Comparison of ENCODE assay signal across 17 cellular contexts in genomic region chr5:74063346-74063745, GRCh38.
DNase-seq lines count a peak whose midpoint lies in the region; ATAC-seq and TF ChIP-seq lines count a peak whose summit lies in the region.
"Had no signal": no experiment of that assay in that cellular context is flagged by ENCODE, and none has a peak within 500 bp of the region (broad histone marks: within the 10 kb centered on the region; RNA-seq: fewer than 3 reads in every experiment).

No MANE protein-coding gene starts in this region.

- H3K4me1 Mint-ChIP-seq in HFFc6 (ENCODE audit: low read depth): peaks cover 25% of the 10 kb centered on the region

- H3K9me2 ChIP-seq in hepatocyte (replicated peaks; ENCODE audit: insufficient read depth): no peaks in the 10 kb centered on the region

- H3K27ac ChIP-seq in SJCRH30 (peak overlapping the region; percentile 63), hepatocyte (peak overlapping the region; percentile 33)
- H3K27ac ChIP-seq: BLaER1 treated with 17β-estradiol and CSF1 and Interleukin-3, amounts not matched to agents 10 nM and 100 nM had no signal

- no peaks in the 10 kb centered on the region for H4K20me1 ChIP-seq in hepatocyte (ENCODE audit: insufficient read depth, poor library complexity, severe bottlenecking)
- H4K20me1 ChIP-seq: BLaER1 treated with 17β-estradiol and CSF1 and Interleukin-3, amounts not matched to agents 10 nM and 100 nM had no signal

- ATAC-seq in GM19395 (IDR thresholded peaks at IDR 0.05; ENCODE audit: unreplicated experiment): no peak
- ATAC-seq: HepG2, SK-N-SH treated with all-trans-retinoic acid at 6 μM for 48 hours had no signal

- H3K79me2 ChIP-seq in hepatocyte: no peaks in the 10 kb centered on the region

- no peak overlapping the region for H3K4me2 ChIP-seq in hepatocyte
- H3K4me2 ChIP-seq: BLaER1 treated with 17β-estradiol and CSF1 and Interleukin-3, amounts not matched to agents 10 nM and 100 nM had no signal

- H3K36me3 ChIP-seq in SJCRH30: no peaks in the 10 kb centered on the region
- H3K36me3 ChIP-seq in hepatocyte (replicated peaks; ENCODE audit: insufficient read depth, low read depth): no peaks in the 10 kb centered on the region
- H3K36me3 ChIP-seq: BLaER1 treated with 17β-estradiol and CSF1 and Interleukin-3, amounts not matched to agents 10 nM and 100 nM had no signal

- H3K9me3 Mint-ChIP-seq in HFFc6: no peaks in the 10 kb centered on the region

- no peak for TF ChIP-seq CTCF in HFFc6 (IDR thresholded peaks at IDR 0.05)
- no peak for TF ChIP-seq CTCF in hepatocyte (IDR thresholded peaks at IDR 0.05; ENCODE audit: poor library complexity)

- H3K4me3 ChIP-seq in SJCRH30 (no peak overlapping the region), hepatocyte (no peak overlapping the region)
- H3K4me3 ChIP-seq: BLaER1 treated with 17β-estradiol and CSF1 and Interleukin-3, amounts not matched to agents 10 nM and 100 nM had no signal

- no peaks in the 10 kb centered on the region for H3K27me3 ChIP-seq in SJCRH30
- H3K27me3 ChIP-seq in hepatocyte: no peaks in the 10 kb centered on the region
- H3K27me3 ChIP-seq: BLaER1 treated with 17β-estradiol and CSF1 and Interleukin-3, amounts not matched to agents 10 nM and 100 nM had no signal

- H3K4me3 Mint-ChIP-seq in HFFc6: peak overlapping the region; percentile 24; the same call in 1 of the 2 replicates

- H3K9me3 ChIP-seq in SJCRH30 (replicated peaks) (no peaks in the 10 kb centered on the region), hepatocyte (ENCODE audit: low read depth) (no peaks in the 10 kb centered on the region)
- H3K9me3 ChIP-seq: BLaER1 treated with 17β-estradiol and CSF1 and Interleukin-3, amounts not matched to agents 10 nM and 100 nM had no signal

- H3K36me3 Mint-ChIP-seq in HFFc6 (ENCODE audit: low read depth): no peaks in the 10 kb centered on the region

- peaks cover 4% of the 10 kb centered on the region for H3K27me3 Mint-ChIP-seq in HFFc6 (ENCODE audit: insufficient read depth)

- H3K27ac Mint-ChIP-seq in HFFc6: no peak overlapping the region

- no peak overlapping the region for H2AFZ ChIP-seq in hepatocyte

- H3K4me1 ChIP-seq in SJCRH30 (peaks cover 41% of the 10 kb centered on the region), hepatocyte (ENCODE audit: insufficient read depth) (peaks cover 16% of the 10 kb centered on the region)
- H3K4me1 ChIP-seq: BLaER1 treated with 17β-estradiol and CSF1 and Interleukin-3, amounts not matched to agents 10 nM and 100 nM had no signal

- WGBS in hepatocyte (ENCODE audit: low lambda C conversion rate, missing lambda C conversion rate): 70% methylated on average over 4 of the region's 4 CpGs

- DNase-seq in HFFc6 (no peak), SJCRH30 (no peak), hepatocyte (ENCODE audit: low spot score) (no peak), renal cortical epithelial cell (ENCODE audit: low read depth) (peak; percentile 29), NCI-H774 (lab: John Stamatoyannopoulos, UW) (no peak), medulla oblongata (ENCODE audit: extremely low spot score) (no peak), NCI-H1105 (lab: John Stamatoyannopoulos, UW) (no peak)
- DNase-seq: DMS 273 treated with DMSO at 0.1 percent for 48 hours, H7, Karpas-422, NCI-H1417, NCI-H1930, NCI-H510A treated with DMSO at 0.1 percent for 48 hours had no signal
